ENCODE assay signal across 12 cellular contexts in the genomic region with DNA sequence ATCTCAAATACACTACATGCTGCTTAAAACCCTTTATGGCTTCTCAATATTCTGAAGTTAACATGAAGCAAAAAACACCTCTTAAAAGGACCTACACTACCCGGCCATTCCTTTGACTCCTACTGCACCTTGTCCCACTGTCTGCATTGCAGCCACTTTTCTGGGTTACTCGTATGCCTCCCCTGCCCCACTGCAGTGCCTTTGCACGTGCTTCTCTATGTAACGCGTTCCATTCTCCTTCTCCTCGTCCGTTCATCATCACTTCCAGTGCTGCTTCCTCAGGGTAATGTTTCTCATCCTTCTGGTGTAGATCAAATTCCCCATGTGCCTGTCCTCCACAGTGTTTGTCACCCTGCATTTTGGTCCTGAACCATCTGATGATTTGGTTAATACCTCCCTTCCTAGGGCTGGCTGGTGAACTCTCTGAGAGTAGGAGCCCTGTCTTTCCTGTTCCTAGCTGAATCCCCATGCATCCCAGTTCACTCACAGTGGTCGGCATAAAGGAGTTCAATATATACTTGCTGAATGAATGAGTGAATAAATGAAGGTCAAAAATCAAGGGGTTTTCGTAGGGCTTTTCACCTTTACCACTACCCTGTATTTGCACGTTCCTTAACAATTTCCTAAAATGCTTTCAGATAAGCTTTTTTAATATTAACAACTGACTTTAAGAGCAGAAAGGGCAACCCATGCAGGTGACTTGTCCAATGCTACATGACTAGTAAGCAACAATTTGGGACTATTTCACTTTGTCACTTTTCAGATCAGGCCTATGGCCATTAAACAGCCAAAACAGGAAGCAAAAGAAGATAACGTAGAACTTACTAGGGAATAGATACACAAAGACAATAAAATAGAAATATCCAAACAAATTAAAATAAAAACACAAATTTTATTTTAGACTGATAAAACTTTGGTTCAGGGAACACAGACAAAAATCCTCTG. TPM values are rescaled to one million over a fixed set of nuclear protein-coding genes. Genes with fewer than 3 reads are reported as not detected.
DNase-seq lines count a peak whose midpoint lies in the region; ATAC-seq, FAIRE-seq and TF ChIP-seq lines count a peak whose summit lies in the region.
"Had no signal": no experiment of that assay in that cellular context is flagged by ENCODE, and none has a peak within 500 bp of the region (broad histone marks: within the 10 kb centered on the region; RNA-seq: fewer than 3 reads in every experiment).

No MANE protein-coding gene starts in this region.

- H3K14ac ChIP-seq in H9 (ENCODE audit: insufficient read depth, low read length), result no peak overlapping the region

- no peak overlapping the region for H2AK5ac ChIP-seq in H9 (ENCODE audit: insufficient read length, low read length)

- no peak overlapping the region for H4K8ac ChIP-seq in H9 (replicated peaks; ENCODE audit: insufficient read length, low read depth, low read length)

- no peak overlapping the region for H4K91ac ChIP-seq in H9 (ENCODE audit: insufficient read length, low read depth, low read length)

- H3K9me1 ChIP-seq in keratinocyte (ENCODE audit: control insufficient read depth, extremely low read depth, insufficient read depth, low read length), result no peaks in the 10 kb centered on the region

- no peak for ATAC-seq in Panc1
- ATAC-seq in thoracic aorta (ENCODE audit: insufficient number of reproducible peaks, low FRiP score, low read depth), result no peak
- ATAC-seq: activated CD8-positive, alpha-beta T cell treated with anti-CD3 and anti-CD28 coated beads, Interleukin-2, amount 10 ng/mL, durations not matched to agents 7 days and 5 days; activated naive CD4-positive, alpha-beta T cell treated with anti-CD3 and anti-CD28 coated beads, Interleukin-2, amount 50 U/mL, for 72 hours; mucosa of descending colon had no signal

- no peak overlapping the region for H2BK15ac ChIP-seq in H9 (ENCODE audit: low read depth, low read length)

- FAIRE-seq in keratinocyte (lab: Jason Lieb, UNC), result no peak
- FAIRE-seq: A204.1 had no signal

- H4K20me1 ChIP-seq in mammary epithelial cell (ENCODE audit: insufficient read depth, low read length), result no peaks in the 10 kb centered on the region
- H4K20me1 ChIP-seq in keratinocyte (ENCODE audit: control insufficient read depth, extremely low read depth, insufficient read depth, low read length), result peaks cover 8% of the 10 kb centered on the region
- H4K20me1 ChIP-seq in H9 (ENCODE audit: control insufficient read depth, insufficient read depth, insufficient read length), result no peaks in the 10 kb centered on the region

- no peak overlapping the region for H2BK12ac ChIP-seq in H9 (ENCODE audit: insufficient read length, low read depth, low read length)

- H3K9me3 ChIP-seq in mammary epithelial cell (replicated peaks; ENCODE audit: insufficient read depth, low read length), result no peaks in the 10 kb centered on the region
- no peaks in the 10 kb centered on the region for H3K9me3 ChIP-seq in breast epithelium
- H3K9me3 ChIP-seq in Panc1 (ENCODE audit: control insufficient read depth, insufficient read depth, low read depth, low read length), result no peaks in the 10 kb centered on the region
- no peaks in the 10 kb centered on the region for H3K9me3 ChIP-seq in keratinocyte (ENCODE audit: control insufficient read depth, low read depth, low read length)
- no peaks in the 10 kb centered on the region for H3K9me3 ChIP-seq in thoracic aorta
- H3K9me3 ChIP-seq in H9 (ENCODE audit: control insufficient read depth, low read depth, low read length), result no peaks in the 10 kb centered on the region
- H3K9me3 ChIP-seq: mucosa of descending colon had no signal

- H3K79me2 ChIP-seq in mammary epithelial cell (ENCODE audit: insufficient read depth, low read length) (peaks cover 25% of the 10 kb centered on the region), keratinocyte (ENCODE audit: control insufficient read depth, insufficient read depth, low read length) (peaks cover 25% of the 10 kb centered on the region), H9 (ENCODE audit: insufficient read depth, low read length) (peaks cover 6% of the 10 kb centered on the region; the same call in 1 of the 2 replicates)

- no peaks in the 10 kb centered on the region for H3K27me3 Mint-ChIP-seq in H9 (ENCODE audit: low read depth)
- H3K27me3 Mint-ChIP-seq in activated T-helper 2 cell treated with anti-CD3 and anti-CD28 coated beads, Interferon-gamma antibody, Interleukin-2, Interleukin-4, amounts not matched to agents 10 μg/mL and 5 μg/mL and 100 μg/mL, durations not matched to agents 14 hours and 24 hours and 36 hours (ENCODE audit: low read depth), result peaks cover 5% of the 10 kb centered on the region

- peaks cover 11 to 12% of the 10 kb centered on the region in 2 experiments for H3K4me1 Mint-ChIP-seq in H9
- H3K4me1 Mint-ChIP-seq in activated T-helper 2 cell treated with anti-CD3 and anti-CD28 coated beads, Interferon-gamma antibody, Interleukin-2, Interleukin-4, amounts not matched to agents 10 μg/mL and 5 μg/mL and 100 μg/mL, durations not matched to agents 14 hours and 24 hours and 36 hours (ENCODE audit: low read depth), result peaks cover 3% of the 10 kb centered on the region

- H2BK120ac ChIP-seq in H9 (ENCODE audit: low read depth, low read length, poor library complexity, severe bottlenecking), result no peak overlapping the region

- peaks cover 11% of the 10 kb centered on the region for H3K23me2 ChIP-seq in H9 (ENCODE audit: insufficient read length, low read depth, low read length, poor library complexity, severe bottlenecking)

- H3K56ac ChIP-seq in H9 (ENCODE audit: insufficient read length, low read depth, low read length), result no peak overlapping the region

- no peaks in the 10 kb centered on the region; a peak in 1 of 5 replicates for H3K9me3 Mint-ChIP-seq in H9
- H3K9me3 Mint-ChIP-seq in activated T-helper 2 cell treated with anti-CD3 and anti-CD28 coated beads, Interferon-gamma antibody, Interleukin-2, Interleukin-4, amounts not matched to agents 10 μg/mL and 5 μg/mL and 100 μg/mL, durations not matched to agents 14 hours and 24 hours and 36 hours, result no peaks in the 10 kb centered on the region
- H3K9me3 Mint-ChIP-seq: activated naive CD4-positive, alpha-beta T cell treated with anti-CD3 and anti-CD28 coated beads, Interleukin-2, amount 50 U/mL, for 72 hours had no signal

- no peak overlapping the region for H2BK20ac ChIP-seq in H9 (ENCODE audit: low read depth, low read length, poor library complexity, severe bottlenecking)

- CTCF ChIA-PET in mammary epithelial cell (lab: Charles Lee; ENCODE audit: low non-redundant PET), result interaction anchor here (0.6 kb wide), 1 partner anchor 1729 kb away, joined by 3 read pairs; no protein-coding TSS in a partner anchor
- CTCF ChIA-PET in Panc1 (lab: Charles Lee), result no interaction called here

- H3K4me2 ChIP-seq in mammary epithelial cell (ENCODE audit: insufficient read depth, low read depth, low read length) (peak overlapping the region; percentile 84), keratinocyte (ENCODE audit: control insufficient read depth, extremely low read depth, insufficient read depth, low read depth, low read length) (peak overlapping the region; percentile 81), H9 (ENCODE audit: insufficient read depth, insufficient read length, low read length) (no peak overlapping the region)

- no peak overlapping the region for H4K5ac ChIP-seq in H9 (ENCODE audit: insufficient read length, low read depth, low read length)

- dilution Hi-C loops in mammary epithelial cell (cut with HindIII; ENCODE audit: low sequenced_read_pairs), result no loop called here
- dilution Hi-C loops in keratinocyte (cut with MboI; ENCODE audit: extremely low pct_ligation_motif_present, low sequenced_read_pairs), result no loop called here

- no peak overlapping the region for H3K27ac Mint-ChIP-seq in H9
- H3K27ac Mint-ChIP-seq in activated T-helper 2 cell treated with anti-CD3 and anti-CD28 coated beads, Interferon-gamma antibody, Interleukin-2, Interleukin-4, amounts not matched to agents 10 μg/mL and 5 μg/mL and 100 μg/mL, durations not matched to agents 14 hours and 24 hours and 36 hours, result no peak overlapping the region

- TF ChIP-seq CTCF in mammary epithelial cell (conservative IDR thresholded peaks at IDR 0.05 in 1 of 2, IDR thresholded peaks at IDR 0.05 in 1 of 2; ENCODE audit: extremely low read depth in 1 of 2, insufficient read depth in 1 of 2, low read depth in 1 of 2, low read length in 2 of 2), result no peak
- TF ChIP-seq CTCF in breast epithelium (IDR thresholded peaks at IDR 0.05), result no peak
- TF ChIP-seq CTCF in Panc1 (IDR thresholded peaks at IDR 0.05), result no peak
- TF ChIP-seq CTCF in keratinocyte (optimal IDR thresholded peaks at IDR 0.05 in 1 of 3, IDR thresholded peaks at IDR 0.05 in 1 of 3, conservative IDR thresholded peaks at IDR 0.05 in 1 of 3; ENCODE audit: extremely low read depth in 1 of 3, insufficient read depth in 2 of 3, low read length in 3 of 3), result no peak
- no peak for TF ChIP-seq CTCF in thoracic aorta (IDR thresholded peaks at IDR 0.05)
- TF ChIP-seq CTCF in H9 (conservative IDR thresholded peaks at IDR 0.05), result no peak

- H3K4me3 ChIP-seq in mammary epithelial cell (replicated peaks in 1 of 3; ENCODE audit: insufficient read depth in 1 of 3, low read depth in 2 of 3, low read length in 3 of 3) (peak overlapping the region in 2 of 3 experiments; percentile 74 to 85), breast epithelium (peak overlapping the region in 1 of 3 donors; percentile 95), Panc1 (ENCODE audit: low read depth in 2 of 2, low read length in 2 of 2) (no peak overlapping the region), keratinocyte (ENCODE audit: control insufficient read depth in 2 of 3, extremely low read depth in 1 of 3, insufficient read depth in 2 of 3, low read depth in 1 of 3, low read length in 3 of 3) (peak overlapping the region in 2 of 3 experiments; percentile 76 to 94), thoracic aorta (peak overlapping the region; percentile 83)

- no peak overlapping the region for H2AFZ ChIP-seq in mammary epithelial cell (ENCODE audit: low read depth, low read length)
- no peak overlapping the region for H2AFZ ChIP-seq in keratinocyte (ENCODE audit: control insufficient read depth, low read length)
- H2AFZ ChIP-seq in H9 (ENCODE audit: low read length), result no peak overlapping the region

- intact Hi-C loops in mammary epithelial cell (cut with micrococcal nuclease), result no loop called here
- intact Hi-C loops in breast epithelium (cut with DNase I; ENCODE audit: low total_unique reads), result no loop called here
- intact Hi-C loops in Panc1 (cut with micrococcal nuclease; ENCODE audit: unreplicated experiment), result no loop called here
- intact Hi-C loops in activated T-helper 2 cell treated with anti-CD3 and anti-CD28 coated beads, Interferon-gamma antibody, Interleukin-2, Interleukin-4, amounts not matched to agents 10 μg/mL and 5 μg/mL and 100 μg/mL, durations not matched to agents 14 hours and 24 hours and 36 hours (cut with micrococcal nuclease), result loop anchor here (5.0 to 10.0 kb wide), 7 partner anchors 58 to 918 kb away; a partner anchor contains a TSS

- H3K27ac ChIP-seq in mammary epithelial cell (ENCODE audit: insufficient read depth, low read depth, low read length), result no peak overlapping the region
- no peak overlapping the region for H3K27ac ChIP-seq in breast epithelium
- H3K27ac ChIP-seq in Panc1 (ENCODE audit: low read length), result peak overlapping the region; percentile 97; the same call in 1 of the 2 replicates
- H3K27ac ChIP-seq in keratinocyte (ENCODE audit: control insufficient read depth, insufficient read depth, low read length), result no peak overlapping the region
- peak overlapping the region in 1 of 2 donors; percentile 91 for H3K27ac ChIP-seq in thoracic aorta
- H3K27ac ChIP-seq in H9 (ENCODE audit: insufficient read length, low read depth, low read length), result no peak overlapping the region

- H3K36me3 ChIP-seq in mammary epithelial cell (ENCODE audit: insufficient read depth, low read length) (no peaks in the 10 kb centered on the region), breast epithelium (no peaks in the 10 kb centered on the region), Panc1 (ENCODE audit: control insufficient read depth, insufficient read depth, low read length) (no peaks in the 10 kb centered on the region; the same call in 1 of the 2 replicates), keratinocyte (ENCODE audit: control insufficient read depth in 2 of 2, extremely low read depth in 1 of 2, insufficient read depth in 2 of 2, low read length in 2 of 2) (no peaks in the 10 kb centered on the region), thoracic aorta (no peaks in the 10 kb centered on the region)

- no peaks in the 10 kb centered on the region; a peak in 1 of 7 replicates for H3K36me3 Mint-ChIP-seq in H9 (ENCODE audit: insufficient read depth in 1 of 3, low read depth in 3 of 3)
- H3K36me3 Mint-ChIP-seq in activated T-helper 2 cell treated with anti-CD3 and anti-CD28 coated beads, Interferon-gamma antibody, Interleukin-2, Interleukin-4, amounts not matched to agents 10 μg/mL and 5 μg/mL and 100 μg/mL, durations not matched to agents 14 hours and 24 hours and 36 hours (ENCODE audit: low read depth), result peaks cover 7% of the 10 kb centered on the region

- POLR2A ChIA-PET in Panc1 (lab: Charles Lee), result no interaction called here

- H3K4me3 Mint-ChIP-seq in H9, result no peak overlapping the region
- no peak overlapping the region for H3K4me3 Mint-ChIP-seq in activated T-helper 2 cell treated with anti-CD3 and anti-CD28 coated beads, Interferon-gamma antibody, Interleukin-2, Interleukin-4, amounts not matched to agents 10 μg/mL and 5 μg/mL and 100 μg/mL, durations not matched to agents 14 hours and 24 hours and 36 hours (ENCODE audit: low read depth)
- H3K4me3 Mint-ChIP-seq: activated CD8-positive, alpha-beta T cell treated with anti-CD3 and anti-CD28 coated beads, Interleukin-2, amount 10 ng/mL, durations not matched to agents 7 days and 5 days had no signal

- no peaks in the 10 kb centered on the region for H3K79me1 ChIP-seq in H9 (ENCODE audit: insufficient read depth, low read depth, low read length, poor library complexity, severe bottlenecking)

- BruUV-seq in mammary epithelial cell (replicated peaks; lab: Mats Ljungman, UMichigan), result no TSS peak
- BruUV-seq in Panc1 (replicated peaks; lab: Mats Ljungman, UMichigan), result no TSS peak

- no peaks in the 10 kb centered on the region for H3K4me1 ChIP-seq in mammary epithelial cell (ENCODE audit: insufficient read depth, low read length)
- H3K4me1 ChIP-seq in breast epithelium, result no peaks in the 10 kb centered on the region
- H3K4me1 ChIP-seq in Panc1 (ENCODE audit: control insufficient read depth, insufficient read depth, low read length), result peaks cover 4% of the 10 kb centered on the region; the same call in 1 of the 2 replicates
- no peaks in the 10 kb centered on the region for H3K4me1 ChIP-seq in keratinocyte (ENCODE audit: control insufficient read depth, extremely low read depth, insufficient read depth, low read length)
- H3K4me1 ChIP-seq in thoracic aorta (ENCODE audit: control insufficient read depth in 1 of 2, low read depth in 2 of 2), result peaks cover 10% of the 10 kb centered on the region in 2 donors
- no peaks in the 10 kb centered on the region for H3K4me1 ChIP-seq in H9 (ENCODE audit: insufficient read depth, low read length)

- H3K9ac ChIP-seq in mammary epithelial cell (ENCODE audit: insufficient read depth, low read length), result no peak overlapping the region
- H3K9ac ChIP-seq in keratinocyte (ENCODE audit: control insufficient read depth, extremely low read depth, insufficient read depth, low read length), result no peak overlapping the region
- H3K9ac ChIP-seq in H9 (ENCODE audit: extremely low read depth, insufficient read length, low read length), result no peak overlapping the region

- WGBS in mammary epithelial cell (ENCODE audit: low coverage, missing lambda C conversion rate), result 90% methylated on average over 8 of the region's 11 CpGs
- no CpG with 5 or more reads among the region's 11 CpGs for WGBS in H9 (ENCODE audit: extremely low coverage, insufficient read length, low lambda C conversion rate)

- in situ Hi-C loops in mammary epithelial cell (cut with MboI; ENCODE audit: low sequenced_read_pairs in 2 of 2), result no loop called here
- in situ Hi-C loops in Panc1 (cut with HindIII; ENCODE audit: low pct_unique_long_range_greater_than_20kb, low sequenced_read_pairs), result no loop called here

- no peak overlapping the region for H3K23ac ChIP-seq in H9 (ENCODE audit: insufficient read length, low read depth, low read length)

- DNase-seq in mammary epithelial cell (no peak), breast epithelium (ENCODE audit: low spot score in 2 of 2) (no peak), Panc1 (ENCODE audit: low read depth, low spot score) (no peak), keratinocyte (ENCODE audit: low read depth, low spot score) (no peak), thoracic aorta (ENCODE audit: low spot score) (no peak), H9 (no peak), NCI-H187 (lab: John Stamatoyannopoulos, UW) (no peak)
- no peak for DNase-seq in activated T-helper 2 cell treated with anti-CD3 and anti-CD28 coated beads, Interferon-gamma antibody, Interleukin-2, Interleukin-4, amounts not matched to agents 10 μg/mL and 5 μg/mL and 100 μg/mL, durations not matched to agents 14 hours and 24 hours and 36 hours (ENCODE audit: low spot score)
- DNase-seq: activated CD8-positive, alpha-beta T cell treated with anti-CD3 and anti-CD28 coated beads, Interleukin-2, amount 10 ng/mL, durations not matched to agents 7 days and 5 days had no signal

- H3T11ph ChIP-seq in H9 (ENCODE audit: low read length), result no peak overlapping the region

- no peaks in the 10 kb centered on the region for H3K27me3 ChIP-seq in mammary epithelial cell (ENCODE audit: insufficient read depth, low read length)
- H3K27me3 ChIP-seq in breast epithelium, result no peaks in the 10 kb centered on the region
- no peaks in the 10 kb centered on the region for H3K27me3 ChIP-seq in Panc1 (ENCODE audit: control insufficient read depth, insufficient read depth, low read length)
- no peaks in the 10 kb centered on the region for H3K27me3 ChIP-seq in keratinocyte (ENCODE audit: control insufficient read depth, extremely low read depth, insufficient read depth, low read length)
- no peaks in the 10 kb centered on the region for H3K27me3 ChIP-seq in thoracic aorta (replicated peaks; ENCODE audit: insufficient read depth)
- H3K27me3 ChIP-seq in H9 (ENCODE audit: insufficient read depth, low read length), result no peaks in the 10 kb centered on the region

- no peak overlapping the region for H2BK5ac ChIP-seq in H9 (ENCODE audit: insufficient read length, low read length)

- no peak overlapping the region for H3K18ac ChIP-seq in H9 (ENCODE audit: insufficient read length, low read depth, low read length)

- no peak overlapping the region for H3K4ac ChIP-seq in H9 (ENCODE audit: low read depth, low read length)

- no peak for TF ChIP-seq POLR2A in breast epithelium (IDR thresholded peaks at IDR 0.05)

RNA-seq across cellular contexts. Expression of a gene that starts 2.4 kb away (rescaled TPM):
- total RNA-seq in mammary epithelial cell, result 100 to 1,000 TPM in 1 of 2 donors, 10 to 100 TPM in 1; 93.2 to 149 TPM
- polyA plus RNA-seq in mammary epithelial cell, result 50.8 TPM
- 91.9 TPM for polyA minus RNA-seq in mammary epithelial cell
- 100 to 1,000 TPM in 2 of 3 donors, 10 to 100 TPM in 1; 93.5 to 132 (median 109) TPM for total RNA-seq in breast epithelium
- total RNA-seq in Panc1 (2021; ENCODE audit: unreplicated experiment), result 105 TPM
- polyA plus RNA-seq in Panc1 (2012; ENCODE audit: insufficient read length), result 45.5 TPM
- polyA plus RNA-seq in keratinocyte, result 66.7 to 129 TPM (median 95.0 TPM) in 3 replicates
- 42.6 TPM for polyA plus RNA-seq in keratinocyte (2011; ENCODE audit: low read depth)
- 37.8 and 78.8 TPM in 2 replicates for polyA plus RNA-seq in keratinocyte (2011; cell fraction: cytosol; rRNA removed)
- 74.8 and 101 TPM in 2 replicates for polyA plus RNA-seq in keratinocyte (2011; cell fraction: nucleus; rRNA removed)
- polyA plus RNA-seq in keratinocyte (2012; ENCODE audit: low replicate concordance), result 58.8 and 70.9 TPM in 2 replicates
- polyA minus RNA-seq in keratinocyte, result 42.6 to 165 TPM (median 103 TPM) in 3 replicates
- 79.0 TPM for polyA minus RNA-seq in keratinocyte (2011; cell fraction: cytosol; rRNA and poly(A)+ RNA removed)
- polyA minus RNA-seq in keratinocyte (2011; cell fraction: nucleus; rRNA and poly(A)+ RNA removed), result 105 and 184 TPM in 2 replicates
- 100 to 1,000 TPM in 1 of 2 donors, 10 to 100 TPM in 1; 99.0 to 126 TPM for total RNA-seq in thoracic aorta
- 79.9 and 83.1 TPM in 2 replicates for total RNA-seq in H9 (2021)
- 106 and 114 TPM in 2 replicates for total RNA-seq in activated T-helper 2 cell treated with anti-CD3 and anti-CD28 coated beads, Interferon-gamma antibody, Interleukin-2, Interleukin-4, amounts not matched to agents 10 μg/mL and 5 μg/mL and 100 μg/mL, durations not matched to agents 14 hours and 24 hours and 36 hours

Comparison
In these comparisons a context has a peak if more than half of its experiments do, and no peak if none do; other contexts are left out.
1. H3K4me3 ChIP-seq: peak in mammary epithelial cell (2 of 3), keratinocyte (2 of 3) and thoracic aorta (single experiment); none in Panc1 (0 of 2).